In genomic region chr10:970311-971149, GRCh38 we compare ENCODE assay signal across 11 cellular contexts. TPM values are rescaled to one million over a fixed set of nuclear protein-coding genes. Genes with fewer than 3 reads are reported as not detected.
DNase-seq lines count a peak whose midpoint lies in the region; ATAC-seq and TF ChIP-seq lines count a peak whose summit lies in the region.
"Had no signal": no experiment of that assay in that cellular context is flagged by ENCODE, and none has a peak within 500 bp of the region (broad histone marks: within the 10 kb centered on the region; RNA-seq: fewer than 3 reads in every experiment).

No MANE protein-coding gene starts in this region.

- H3K4me3 ChIP-seq in GM23248 (peak overlapping the region; percentile 42), sigmoid colon (no peak overlapping the region), testis (no peak overlapping the region)

- intact Hi-C loops in left cardiac atrium (cut with DNase I) (no loop called here), sigmoid colon (cut with DNase I) (no loop called here), testis (cut with DNase I; ENCODE audit: low total_unique reads) (no loop called here)

- no peaks in the 10 kb centered on the region for H4K20me1 ChIP-seq in GM23248 (ENCODE audit: insufficient read depth)

- WGBS in GM23248 (ENCODE audit: low coverage in 1 of 2, low lambda C conversion rate in 2 of 2, missing lambda C conversion rate in 2 of 2), 2 experiments: 7% methylated on average over 14 of the region's 14 CpGs
- 20 to 49% methylated on average over 14 of the region's 14 CpGs for WGBS in sigmoid colon, 2 donors
- 40 to 54% methylated on average over 14 of the region's 14 CpGs for WGBS in testis, 2 donors

- H3K9me3 Mint-ChIP-seq in activated T-cell treated with anti-CD3 and anti-CD28 coated beads, Interleukin-2, amount 50 U/mL, for 24 hours: no peaks in the 10 kb centered on the region
- H3K9me3 Mint-ChIP-seq: activated naive CD4-positive, alpha-beta T cell treated with anti-CD3 and anti-CD28 coated beads, Interleukin-2, amount 50 U/mL, for 24 hours had no signal

- peak overlapping the region; percentile 33 for H3K9ac ChIP-seq in GM23248

- no peaks in the 10 kb centered on the region for H3K27me3 ChIP-seq in GM23248 (replicated peaks; ENCODE audit: insufficient read depth)
- H3K27me3 ChIP-seq in sigmoid colon: no peaks in the 10 kb centered on the region
- H3K27me3 ChIP-seq in testis: no peaks in the 10 kb centered on the region

- TF ChIP-seq EP300 in sigmoid colon (IDR thresholded peaks at IDR 0.05): no peak

- no peak overlapping the region for H3K27ac Mint-ChIP-seq in activated T-cell treated with anti-CD3 and anti-CD28 coated beads, Interleukin-2, amount 50 U/mL, for 24 hours
- H3K27ac Mint-ChIP-seq: activated naive CD4-positive, alpha-beta T cell treated with anti-CD3 and anti-CD28 coated beads, Interleukin-2, amount 50 U/mL, for 24 hours had no signal

- H3K4me3 Mint-ChIP-seq in activated T-cell treated with anti-CD3 and anti-CD28 coated beads, Interleukin-2, amount 50 U/mL, for 24 hours: no peak overlapping the region
- H3K4me3 Mint-ChIP-seq: activated naive CD4-positive, alpha-beta T cell treated with anti-CD3 and anti-CD28 coated beads, Interleukin-2, amount 50 U/mL, for 24 hours had no signal

- TF ChIP-seq CTCF in sigmoid colon (IDR thresholded peaks at IDR 0.05) (no peak), testis (IDR thresholded peaks at IDR 0.05) (no peak)

- peak overlapping the region; percentile 62 for H3K4me2 ChIP-seq in GM23248 (ENCODE audit: unreplicated experiment)

- no peaks in the 10 kb centered on the region for H3F3A ChIP-seq in GM23248 (ENCODE audit: insufficient read depth)

- H2AFZ ChIP-seq in GM23248: peak overlapping the region; percentile 64

- H3K9me2 ChIP-seq in GM23248 (ENCODE audit: insufficient read depth): no peaks in the 10 kb centered on the region

- TF ChIP-seq POLR2A in sigmoid colon (IDR thresholded peaks at IDR 0.05) (no peak), testis (IDR thresholded peaks at IDR 0.05) (no peak)

- no peaks in the 10 kb centered on the region for H3K36me3 Mint-ChIP-seq in activated T-cell treated with anti-CD3 and anti-CD28 coated beads, Interleukin-2, amount 50 U/mL, for 24 hours (ENCODE audit: low read depth)

- H3K9me3 ChIP-seq in GM23248 (ENCODE audit: low read depth) (no peaks in the 10 kb centered on the region), sigmoid colon (no peaks in the 10 kb centered on the region), testis (no peaks in the 10 kb centered on the region)

- no peaks in the 10 kb centered on the region for H3K79me2 ChIP-seq in GM23248 (ENCODE audit: insufficient read depth)

- H3K27ac ChIP-seq in GM23248 (no peak overlapping the region), sigmoid colon (peak overlapping the region; percentile 1 to 65 (median 34)), testis (no peak overlapping the region)

- peaks cover 12% of the 10 kb centered on the region for H3K27me3 Mint-ChIP-seq in activated T-cell treated with anti-CD3 and anti-CD28 coated beads, Interleukin-2, amount 50 U/mL, for 24 hours

- peaks cover 9% of the 10 kb centered on the region for H3K4me1 Mint-ChIP-seq in activated T-cell treated with anti-CD3 and anti-CD28 coated beads, Interleukin-2, amount 50 U/mL, for 24 hours (ENCODE audit: low read depth)

- H3K36me3 ChIP-seq in GM23248 (ENCODE audit: low read depth): no peaks in the 10 kb centered on the region
- no peaks in the 10 kb centered on the region for H3K36me3 ChIP-seq in sigmoid colon
- H3K36me3 ChIP-seq in testis (ENCODE audit: low read depth, missing control alignments): no peaks in the 10 kb centered on the region

- peak; percentile 66 for DNase-seq in GM23248
- DNase-seq in NCI-H774 (lab: John Stamatoyannopoulos, UW): peak; percentile 91
- DNase-seq in left cardiac atrium: peak; percentile 19
- no peak for DNase-seq in sigmoid colon
- DNase-seq in testis: no peak
- no peak for DNase-seq in activated CD8-positive, alpha-beta memory T cell treated with anti-CD3 and anti-CD28 coated beads for 24 hours
- no peak for DNase-seq in activated T-cell treated with anti-CD3 and anti-CD28 coated beads, Interleukin-2, amount 50 U/mL, for 24 hours
- DNase-seq: foreskin melanocyte had no signal

- in situ Hi-C loops in GM23248 (cut with MboI): no loop called here

- peaks cover 15% of the 10 kb centered on the region; the same call in 1 of the 2 replicates for H3K4me1 ChIP-seq in GM23248 (ENCODE audit: insufficient read depth)
- H3K4me1 ChIP-seq in sigmoid colon: peaks cover 0 to 9% (median 4%) of the 10 kb centered on the region in 4 donors
- H3K4me1 ChIP-seq in testis: no peaks in the 10 kb centered on the region

- peak; percentile 22 to 78 for ATAC-seq in left cardiac atrium
- ATAC-seq in HG03095 (IDR thresholded peaks at IDR 0.05; ENCODE audit: unreplicated experiment): no peak

RNA-seq across cellular contexts. Expression of gene GTPBP4, which starts 17.7 kb away (rescaled TPM):
- 32.1 and 34.3 TPM in 2 replicates for total RNA-seq in GM23248 (2014; rRNA removed; shearing (Covaris generic))
- polyA plus RNA-seq in GM23248 (2016; fragmentation: Nextera tagmentation; extraction: Ambion mirVana) (71.6 and 72.0 TPM in 2 replicates), sigmoid colon (10 to 100 TPM in 2 of 3 donors, 1 to 10 TPM in 1; 8.1 to 38.7 (median 12.0) TPM), testis (ENCODE audit: insufficient read depth, low read depth, low replicate concordance) (81.8 TPM)
- total RNA-seq in left cardiac atrium (10 to 100 TPM; 25.0 to 37.7 TPM), sigmoid colon (10 to 100 TPM; 12.0 to 22.8 (median 19.6) TPM), testis (10 to 100 TPM; 54.9 to 57.2 TPM)

RNA-seq across cellular contexts. Expression of gene LARP4B, which starts 39.0 kb away (rescaled TPM):
- 30.8 and 31.9 TPM in 2 replicates for total RNA-seq in GM23248 (2014; rRNA removed; shearing (Covaris generic))
- polyA plus RNA-seq in GM23248 (2016; fragmentation: Nextera tagmentation; extraction: Ambion mirVana): 20.5 and 20.7 TPM in 2 replicates
- 10 to 100 TPM; 45.3 to 53.9 TPM for total RNA-seq in left cardiac atrium
- 10 to 100 TPM; 31.7 to 57.6 (median 40.8) TPM for total RNA-seq in sigmoid colon
- 10 to 100 TPM; 11.4 to 31.9 (median 17.1) TPM for polyA plus RNA-seq in sigmoid colon
- total RNA-seq in testis: 10 to 100 TPM; 95.3 to 98.6 TPM
- 54.2 TPM for polyA plus RNA-seq in testis (ENCODE audit: insufficient read depth, low read depth, low replicate concordance)

RNA-seq across cellular contexts. Expression of gene IDI2, which starts 55.1 kb away (rescaled TPM):
- total RNA-seq in GM23248 (2014; rRNA removed; shearing (Covaris generic)): not detected in 2 replicates
- not detected in 2 replicates for polyA plus RNA-seq in GM23248 (2016; fragmentation: Nextera tagmentation; extraction: Ambion mirVana)
- total RNA-seq in left cardiac atrium: not detected
- total RNA-seq in sigmoid colon: not detected
- not detected for polyA plus RNA-seq in sigmoid colon
- total RNA-seq in testis: 1 to 10 TPM in 1 of 2 donors, not detected in 1; 1.1 TPM
- 0.79 TPM for polyA plus RNA-seq in testis (ENCODE audit: insufficient read depth, low read depth, low replicate concordance)
- total RNA-seq: HT1080 had no signal

Comparison
In these comparisons a context has a peak if more than half of its experiments do, and no peak if none do; other contexts are left out.
1. DNase-seq: peak in GM23248 (single experiment), NCI-H774 (single experiment) and left cardiac atrium (single experiment); none in sigmoid colon (single experiment), testis (single experiment), activated CD8-positive, alpha-beta memory T cell treated with anti-CD3 and anti-CD28 coated beads for 24 hours (single experiment) and activated T-cell treated with anti-CD3 and anti-CD28 coated beads, Interleukin-2, amount 50 U/mL, for 24 hours (single experiment).
2. H3K27ac ChIP-seq: peak in sigmoid colon (4 of 4); none in GM23248 (single experiment) and testis (0 of 2).